ENCODE assay signal across 8 cellular contexts in genomic region chr11:16785520-16786128, GRCh38. TPM values are rescaled to one million over a fixed set of nuclear protein-coding genes. Genes with fewer than 3 reads are reported as not detected.
DNase-seq lines count a peak whose midpoint lies in the region; ATAC-seq and TF ChIP-seq lines count a peak whose summit lies in the region.

No MANE protein-coding gene starts in this region.

- no peaks in the 10 kb centered on the region for H3K27me3 Mint-ChIP-seq in T-helper 2 cell treated with Interferon-gamma antibody and Interleukin-4, amounts not matched to agents 5 μg/mL and 100 μg/mL, for 36 hours (ENCODE audit: low read depth)
- H3K27me3 Mint-ChIP-seq in brain = no peaks in the 10 kb centered on the region

- no peak overlapping the region for H3K4me3 Mint-ChIP-seq in T-helper 2 cell treated with Interferon-gamma antibody and Interleukin-4, amounts not matched to agents 5 μg/mL and 100 μg/mL, for 36 hours
- H3K4me3 Mint-ChIP-seq in brain = no peak overlapping the region

- H3K9me3 Mint-ChIP-seq in T-helper 2 cell treated with Interferon-gamma antibody and Interleukin-4, amounts not matched to agents 5 μg/mL and 100 μg/mL, for 36 hours = no peaks in the 10 kb centered on the region
- no peaks in the 10 kb centered on the region for H3K9me3 Mint-ChIP-seq in brain

- H3K36me3 Mint-ChIP-seq in T-helper 2 cell treated with Interferon-gamma antibody and Interleukin-4, amounts not matched to agents 5 μg/mL and 100 μg/mL, for 36 hours (ENCODE audit: low read depth) = no peaks in the 10 kb centered on the region
- H3K36me3 Mint-ChIP-seq in brain = no peaks in the 10 kb centered on the region

- H3K4me1 Mint-ChIP-seq in T-helper 2 cell treated with Interferon-gamma antibody and Interleukin-4, amounts not matched to agents 5 μg/mL and 100 μg/mL, for 36 hours (ENCODE audit: low read depth) = no peaks in the 10 kb centered on the region
- peaks cover 13% of the 10 kb centered on the region for H3K4me1 Mint-ChIP-seq in brain

- TF ChIP-seq CTCF in brain (conservative IDR thresholded peaks at IDR 0.05) = peak; percentile 68 to 90

- peak; percentile 50 for DNase-seq in NCI-H510A treated with DMSO at 0.1 percent for 48 hours (lab: John Stamatoyannopoulos, UW)
- DNase-seq in NCI-H510A (lab: John Stamatoyannopoulos, UW) = no peak
- DNase-seq in NCI-H1092 (lab: John Stamatoyannopoulos, UW) = peak; percentile 26
- peak; percentile 35 for DNase-seq in T-helper 2 cell treated with Interferon-gamma antibody and Interleukin-4, amounts not matched to agents 5 μg/mL and 100 μg/mL, for 36 hours (ENCODE audit: low spot score)
- DNase-seq in iPS-NIHi7 (ENCODE audit: extremely low spot score) = peak; percentile 89
- DNase-seq in stimulated activated CD4-positive, alpha-beta T cell treated with anti-CD3 and anti-CD28 coated beads, Interleukin-15, amount 100 ng/mL, for 24 hours = peak; percentile 73

- peak; percentile 80 for ATAC-seq in HG02623 (IDR thresholded peaks at IDR 0.05; ENCODE audit: unreplicated experiment)

- H3K27ac Mint-ChIP-seq in T-helper 2 cell treated with Interferon-gamma antibody and Interleukin-4, amounts not matched to agents 5 μg/mL and 100 μg/mL, for 36 hours = no peak overlapping the region
- peak overlapping the region in 2 of 5 experiments; percentile 46 to 54 for H3K27ac Mint-ChIP-seq in brain

RNA-seq across cellular contexts. Expression of gene C11orf58, which starts 47.2 kb away (rescaled TPM):
- 80.0 TPM for polyA plus RNA-seq in brain (ENCODE audit: insufficient read depth, low read depth, low replicate concordance)
